In genomic region chr2:182101263-182101662, GRCh38 we compare ENCODE assay signal across 1 cellular context.
TF ChIP-seq lines count a peak whose summit lies in the region.

No MANE protein-coding gene starts in this region.

TF ChIP-seq in GM12878, 131 proteins besides CTCF, POLR2A, EP300 and RAD21 (continued from another document):
- TF ChIP-seq, protein P1, sequence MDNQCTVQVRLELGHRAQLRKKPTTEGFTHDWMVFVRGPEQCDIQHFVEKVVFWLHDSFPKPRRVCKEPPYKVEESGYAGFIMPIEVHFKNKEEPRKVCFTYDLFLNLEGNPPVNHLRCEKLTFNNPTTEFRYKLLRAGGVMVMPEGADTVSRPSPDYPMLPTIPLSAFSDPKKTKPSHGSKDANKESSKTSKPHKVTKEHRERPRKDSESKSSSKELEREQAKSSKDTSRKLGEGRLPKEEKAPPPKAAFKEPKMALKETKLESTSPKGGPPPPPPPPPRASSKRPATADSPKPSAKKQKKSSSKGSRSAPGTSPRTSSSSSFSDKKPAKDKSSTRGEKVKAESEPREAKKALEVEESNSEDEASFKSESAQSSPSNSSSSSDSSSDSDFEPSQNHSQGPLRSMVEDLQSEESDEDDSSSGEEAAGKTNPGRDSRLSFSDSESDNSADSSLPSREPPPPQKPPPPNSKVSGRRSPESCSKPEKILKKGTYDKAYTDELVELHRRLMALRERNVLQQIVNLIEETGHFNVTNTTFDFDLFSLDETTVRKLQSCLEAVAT (IDR thresholded peaks at IDR 0.05): no peak
- TF ChIP-seq MYB (IDR thresholded peaks at IDR 0.05; ENCODE audit: borderline replicate concordance, low read depth, low read length) (no peak), CREM (IDR thresholded peaks at IDR 0.05; ENCODE audit: low read depth) (no peak), PAX5 (IDR thresholded peaks at IDR 0.05; ENCODE audit: borderline replicate concordance, low read depth, low read length) (peak; percentile 57)
